In genomic region chr2:118202707-118203303, GRCh38 we compare ENCODE assay signal across 8 cellular contexts.
DNase-seq lines count a peak whose midpoint lies in the region; ATAC-seq and TF ChIP-seq lines count a peak whose summit lies in the region.

No MANE protein-coding gene starts in this region.

- 32% methylated on average over 8 of the region's 8 CpGs for WGBS in right cardiac atrium

- peak; percentile 35 to 49 for DNase-seq in SJSA1 (ENCODE audit: low read depth in 1 of 2, low spot score in 2 of 2)
- DNase-seq in activated naive CD8-positive, alpha-beta T cell treated with anti-CD3 and anti-CD28 coated beads, Interleukin-2, amount 10 ng/mL, durations not matched to agents 7 days and 5 days: peak; percentile 39
- DNase-seq in right cardiac atrium: peak in 2 of 3 donors; percentile 30 to 69
- peak; percentile 56 to 60 for DNase-seq in stimulated activated CD4-positive, alpha-beta T cell treated with anti-CD3 and anti-CD28 coated beads, Interleukin-2, amount 100 ng/mL, for 24 hours
- DNase-seq in NCI-H226: no peak

- peak; percentile 79 for TF ChIP-seq CTCF in DOHH2 (IDR thresholded peaks at IDR 0.05; ENCODE audit: low read depth, low read length, poor library complexity, severe bottlenecking)

- H3K9me3 Mint-ChIP-seq in activated naive CD8-positive, alpha-beta T cell treated with anti-CD3 and anti-CD28 coated beads, Interleukin-2, amount 10 ng/mL, durations not matched to agents 7 days and 5 days: no peaks in the 10 kb centered on the region

- H3K4me1 ChIP-seq in DOHH2 (ENCODE audit: control insufficient read depth, low read length): no peaks in the 10 kb centered on the region
- H3K4me1 ChIP-seq in SJSA1 (replicated peaks): no peaks in the 10 kb centered on the region
- H3K4me1 ChIP-seq in right cardiac atrium (ENCODE audit: control insufficient read depth, insufficient read depth, low read length): no peaks in the 10 kb centered on the region

- H3K79me2 ChIP-seq in DOHH2 (ENCODE audit: control insufficient read depth, low read length): no peaks in the 10 kb centered on the region

- H3K9me2 ChIP-seq in DOHH2 (replicated peaks; ENCODE audit: control insufficient read depth, low read length): no peaks in the 10 kb centered on the region

- H3K36me3 ChIP-seq in DOHH2 (ENCODE audit: control insufficient read depth, low read length) (no peaks in the 10 kb centered on the region), SJSA1 (no peaks in the 10 kb centered on the region)

- no peak overlapping the region for H3K4me3 Mint-ChIP-seq in activated naive CD8-positive, alpha-beta T cell treated with anti-CD3 and anti-CD28 coated beads, Interleukin-2, amount 10 ng/mL, durations not matched to agents 7 days and 5 days

- H3K4me3 ChIP-seq in DOHH2 (ENCODE audit: low read length) (no peak overlapping the region), SJSA1 (no peak overlapping the region), right cardiac atrium (ENCODE audit: low read length) (no peak overlapping the region)

- intact Hi-C loops in right cardiac atrium (cut with DNase I): no loop called here

- H3K27me3 Mint-ChIP-seq in activated naive CD8-positive, alpha-beta T cell treated with anti-CD3 and anti-CD28 coated beads, Interleukin-2, amount 10 ng/mL, durations not matched to agents 7 days and 5 days: peaks cover 20% of the 10 kb centered on the region

- H3K4me1 Mint-ChIP-seq in activated naive CD8-positive, alpha-beta T cell treated with anti-CD3 and anti-CD28 coated beads, Interleukin-2, amount 10 ng/mL, durations not matched to agents 7 days and 5 days: peaks cover 9% of the 10 kb centered on the region

- no peak overlapping the region for H3K27ac Mint-ChIP-seq in activated naive CD8-positive, alpha-beta T cell treated with anti-CD3 and anti-CD28 coated beads, Interleukin-2, amount 10 ng/mL, durations not matched to agents 7 days and 5 days

- H3K36me3 Mint-ChIP-seq in activated naive CD8-positive, alpha-beta T cell treated with anti-CD3 and anti-CD28 coated beads, Interleukin-2, amount 10 ng/mL, durations not matched to agents 7 days and 5 days: no peaks in the 10 kb centered on the region

- ATAC-seq in GM19397 (IDR thresholded peaks at IDR 0.05; ENCODE audit: unreplicated experiment) (peak; percentile 87), HG03442 (IDR thresholded peaks at IDR 0.05; ENCODE audit: unreplicated experiment) (peak; percentile 86), right cardiac atrium (peak; percentile 57 to 73)
- peak; percentile 70 for ATAC-seq in activated naive CD8-positive, alpha-beta T cell treated with anti-CD3 and anti-CD28 coated beads, Interleukin-2, amount 10 ng/mL, durations not matched to agents 7 days and 5 days (ENCODE audit: low read depth)

- no peaks in the 10 kb centered on the region for H3F3A ChIP-seq in DOHH2 (ENCODE audit: control insufficient read depth, insufficient read depth)

- POLR2A ChIA-PET in activated naive CD8-positive, alpha-beta T cell treated with anti-CD3 and anti-CD28 coated beads, Interleukin-2, amount 10 ng/mL, durations not matched to agents 7 days and 5 days (lab: Charles Lee): no interaction called here

- no peaks in the 10 kb centered on the region for H4K20me1 ChIP-seq in DOHH2 (ENCODE audit: control insufficient read depth, insufficient read depth, low read depth, low read length)

- H3K4me2 ChIP-seq in DOHH2 (ENCODE audit: low read length): no peak overlapping the region

- H3K27ac ChIP-seq in DOHH2 (ENCODE audit: low read depth, low read length) (no peak overlapping the region), SJSA1 (no peak overlapping the region), right cardiac atrium (ENCODE audit: low read length) (no peak overlapping the region)

- no peaks in the 10 kb centered on the region; the same call in none of the 2 replicates for H3K27me3 ChIP-seq in DOHH2 (ENCODE audit: control insufficient read depth, low read length)
- no peaks in the 10 kb centered on the region for H3K27me3 ChIP-seq in SJSA1 (replicated peaks)
- no peaks in the 10 kb centered on the region for H3K27me3 ChIP-seq in right cardiac atrium (ENCODE audit: control insufficient read depth, insufficient read depth)

- no peaks in the 10 kb centered on the region for H3K9me3 ChIP-seq in DOHH2 (ENCODE audit: control insufficient read depth, insufficient read depth, low read length)
- no peaks in the 10 kb centered on the region for H3K9me3 ChIP-seq in SJSA1 (replicated peaks)
- H3K9me3 ChIP-seq in right cardiac atrium (ENCODE audit: control insufficient read depth, low read length): no peaks in the 10 kb centered on the region
